Comparison of ENCODE assay signal across 28 cellular contexts in genomic region chr6:115910147-115910546, GRCh38.
"Had no signal": no experiment of that assay in that cellular context is flagged by ENCODE, and none has a peak within 500 bp of the region (broad histone marks: within the 10 kb centered on the region; RNA-seq: fewer than 3 reads in every experiment).

No MANE protein-coding gene starts in this region.

- H3K36me3 ChIP-seq: adrenal gland, cardiac muscle cell, colonic mucosa, esophagus squamous epithelium, right atrium auricular region, upper lobe of left lung had no signal

- H3K4me3 ChIP-seq: adrenal gland, cardiac muscle cell, colonic mucosa, esophagus squamous epithelium, right atrium auricular region, smooth muscle cell, upper lobe of left lung had no signal

- H3K9me3 ChIP-seq: adrenal gland, colonic mucosa, esophagus squamous epithelium, right atrium auricular region, upper lobe of left lung had no signal

- DNase-seq: activated CD4-positive, alpha-beta memory T cell treated with anti-CD3 and anti-CD28 coated beads for 36 hours; activated CD4-positive, alpha-beta T cell treated with anti-CD3 and anti-CD28 coated beads, Interleukin-2, amount 10 ng/mL, durations not matched to agents 24 days and 14 days; activated CD4-positive, CD25-positive, alpha-beta regulatory T cell treated with anti-CD3 and anti-CD28 coated beads, Interleukin-2, amount 50 U/mL, for 72 hours; activated CD8-positive, alpha-beta memory T cell treated with anti-CD3 and anti-CD28 coated beads, Interleukin-2, amount 50 U/mL, for 4 hours; activated effector memory CD4-positive, alpha-beta T cell treated with anti-CD3 and anti-CD28 coated beads, Interleukin-2, amount 50 U/mL, for 16 hours; activated naive CD4-positive, alpha-beta T cell treated with anti-CD3 and anti-CD28 coated beads for 36 hours; activated naive CD8-positive, alpha-beta T cell treated with anti-CD3 and anti-CD28 coated beads for 36 hours; activated T-cell treated with anti-CD3 and anti-CD28 coated beads, Interleukin-2, amount 50 U/mL, for 1 hour; adrenal gland; aorta; cerebellar nuclear complex; colonic mucosa; effector CD8-positive, alpha-beta T cell; esophagus squamous epithelium; left colon; mammary epithelial cell; naive thymus-derived CD8-positive, alpha-beta T cell; occipital lobe; stimulated activated CD4-positive, alpha-beta T cell treated with anti-CD3 and anti-CD28 coated beads, Interleukin-1b, Interleukin-23, amount 100 ng/mL, for 48 hours; stimulated activated CD4-positive, alpha-beta T cell treated with anti-CD3 and anti-CD28 coated beads, Interleukin-4, amount 100 ng/mL, for 4 hours; stimulated activated CD8-positive, alpha-beta memory T cell treated with anti-CD3 and anti-CD28 coated beads, Interleukin-4, amount 100 ng/mL, for 48 hours; stimulated activated naive CD8-positive, alpha-beta T cell treated with anti-CD3 and anti-CD28 coated beads, Interleukin-15, amount 100 ng/mL, for 72 hours; substantia nigra; upper lobe of left lung had no signal

- H3K27me3 ChIP-seq: adrenal gland, cardiac muscle cell, colonic mucosa, right atrium auricular region, upper lobe of left lung had no signal

- ATAC-seq: left colon; naive thymus-derived CD8-positive, alpha-beta T cell; stimulated activated memory B cell treated with anti-CD40 and anti-IgM and Interleukin-4, amounts not matched to agents 10 μg/mL and 1 μg/mL and 100 μg/mL, for 72 hours; stimulated activated naive CD8-positive, alpha-beta T cell treated with anti-CD3 and anti-CD28 coated beads, Interleukin-15, amount 100 ng/mL, for 72 hours had no signal
